In the genomic region with DNA sequence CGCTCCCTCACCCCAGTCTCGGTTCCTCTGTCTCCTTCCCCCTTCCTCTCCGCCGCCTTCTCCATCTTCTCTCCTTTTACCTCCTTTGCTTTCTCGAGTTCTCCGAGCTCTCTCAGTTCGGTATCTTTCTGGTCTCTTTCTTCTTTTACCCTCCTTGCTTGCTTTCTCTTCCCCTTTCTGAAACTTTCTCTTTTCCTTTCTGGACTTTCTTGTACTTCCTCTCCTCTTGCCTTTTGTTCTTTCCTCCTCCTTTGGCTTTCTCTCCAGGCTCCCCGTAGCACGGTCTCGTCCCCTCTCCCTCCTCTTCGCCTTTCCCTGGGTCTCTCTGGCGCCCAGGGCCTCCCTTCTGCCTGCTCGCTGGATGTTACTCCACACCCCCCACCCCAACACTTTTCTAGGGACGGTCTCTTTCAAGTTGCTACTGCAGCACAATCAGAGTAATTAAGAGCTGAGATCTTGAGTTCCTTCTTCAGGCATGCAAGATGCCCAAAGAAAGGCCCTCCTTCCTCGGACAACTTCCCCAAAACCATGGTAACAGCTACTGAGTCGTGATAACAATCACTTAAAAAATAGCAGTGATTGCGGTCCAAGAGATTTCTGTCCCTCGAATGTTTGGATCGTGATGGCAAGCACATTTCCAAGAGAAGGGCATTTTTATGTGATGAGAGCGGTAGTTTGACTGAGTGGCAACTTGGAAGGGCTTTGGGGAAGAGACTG, we compare ENCODE assay signal across 9 cellular contexts. TPM values are rescaled to one million over a fixed set of nuclear protein-coding genes. Genes with fewer than 3 reads are reported as not detected.
DNase-seq lines count a peak whose midpoint lies in the region; ATAC-seq and TF ChIP-seq lines count a peak whose summit lies in the region.
"Had no signal": no experiment of that assay in that cellular context is flagged by ENCODE, and none has a peak within 500 bp of the region (broad histone marks: within the 10 kb centered on the region; RNA-seq: fewer than 3 reads in every experiment).

No MANE protein-coding gene starts in this region.

- intact Hi-C loops in activated T-helper 1 cell treated with anti-CD3 and anti-CD28 coated beads, Interleukin-12 subunit alpha, Interleukin-12 subunit beta, Interleukin-2, Interleukin-4 antibody, amounts not matched to agents 30 ng/mL and 10 ng/mL and 1 ng/mL, durations not matched to agents 14 hours and 24 hours and 36 hours (cut with micrococcal nuclease): no loop called here

- no peaks in the 10 kb centered on the region for H3K36me3 Mint-ChIP-seq in T-helper 1 cell treated with Interleukin-12 subunit alpha and Interleukin-12 subunit beta and Interleukin-4 antibody, amounts not matched to agents 30 μg/mL and 1 μg/mL, for 36 hours (ENCODE audit: low read depth)
- H3K36me3 Mint-ChIP-seq in activated T-helper 1 cell treated with anti-CD3 and anti-CD28 coated beads, Interleukin-12 subunit alpha, Interleukin-12 subunit beta, Interleukin-2, Interleukin-4 antibody, amounts not matched to agents 30 ng/mL and 10 ng/mL and 1 ng/mL, durations not matched to agents 14 hours and 24 hours and 36 hours (ENCODE audit: low read depth): no peaks in the 10 kb centered on the region

- H3K4me3 Mint-ChIP-seq in T-helper 1 cell treated with Interleukin-12 subunit alpha and Interleukin-12 subunit beta and Interleukin-4 antibody, amounts not matched to agents 30 μg/mL and 1 μg/mL, for 36 hours: peak overlapping the region; percentile 77
- H3K4me3 Mint-ChIP-seq in activated T-helper 1 cell treated with anti-CD3 and anti-CD28 coated beads, Interleukin-12 subunit alpha, Interleukin-12 subunit beta, Interleukin-2, Interleukin-4 antibody, amounts not matched to agents 30 ng/mL and 10 ng/mL and 1 ng/mL, durations not matched to agents 14 hours and 24 hours and 36 hours: peak overlapping the region; percentile 41

- H3K27me3 Mint-ChIP-seq in T-helper 1 cell treated with Interleukin-12 subunit alpha and Interleukin-12 subunit beta and Interleukin-4 antibody, amounts not matched to agents 30 μg/mL and 1 μg/mL, for 36 hours (ENCODE audit: low read depth): peaks cover 71% of the 10 kb centered on the region
- peaks cover 51% of the 10 kb centered on the region for H3K27me3 Mint-ChIP-seq in activated T-helper 1 cell treated with anti-CD3 and anti-CD28 coated beads, Interleukin-12 subunit alpha, Interleukin-12 subunit beta, Interleukin-2, Interleukin-4 antibody, amounts not matched to agents 30 ng/mL and 10 ng/mL and 1 ng/mL, durations not matched to agents 14 hours and 24 hours and 36 hours (ENCODE audit: insufficient read depth)

- H3K27me3 ChIP-seq in iPS-20b (ENCODE audit: insufficient read depth, low read length) (peaks cover 74% of the 10 kb centered on the region), suprapubic skin (peaks cover 48% of the 10 kb centered on the region)

- no peak overlapping the region for H3K27ac ChIP-seq in iPS-20b (ENCODE audit: low read length)
- H3K27ac ChIP-seq in suprapubic skin: peak overlapping the region; percentile 83

- in situ Hi-C loops in GM13977 (cut with MboI; ENCODE audit: low pct_unique_long_range_greater_than_20kb, low sequenced_read_pairs, unreplicated experiment): no loop called here

- TF ChIP-seq EP300 in suprapubic skin (IDR thresholded peaks at IDR 0.05): no peak

- H3K4me1 ChIP-seq in iPS-20b (ENCODE audit: insufficient read depth, low read length) (peaks cover 11% of the 10 kb centered on the region; the same call in 1 of the 2 replicates), suprapubic skin (peaks cover 51% of the 10 kb centered on the region)

- DNase-seq in T-helper 1 cell: no peak
- DNase-seq in activated T-helper 1 cell treated with anti-CD3 and anti-CD28 coated beads, Interleukin-12 subunit alpha, Interleukin-12 subunit beta, Interleukin-2, Interleukin-4 antibody, amounts not matched to agents 30 ng/mL and 10 ng/mL and 1 ng/mL, durations not matched to agents 14 hours and 24 hours and 36 hours (ENCODE audit: low spot score): no peak
- DNase-seq in suprapubic skin (ENCODE audit: low spot score in 2 of 2): no peak
- DNase-seq in GM13977 (ENCODE audit: low spot score): no peak
- DNase-seq: CD4-positive, CD25-positive, alpha-beta regulatory T cell had no signal

- H3K4me1 Mint-ChIP-seq in T-helper 1 cell treated with Interleukin-12 subunit alpha and Interleukin-12 subunit beta and Interleukin-4 antibody, amounts not matched to agents 30 μg/mL and 1 μg/mL, for 36 hours (ENCODE audit: low read depth): peaks cover 7% of the 10 kb centered on the region
- H3K4me1 Mint-ChIP-seq in activated T-helper 1 cell treated with anti-CD3 and anti-CD28 coated beads, Interleukin-12 subunit alpha, Interleukin-12 subunit beta, Interleukin-2, Interleukin-4 antibody, amounts not matched to agents 30 ng/mL and 10 ng/mL and 1 ng/mL, durations not matched to agents 14 hours and 24 hours and 36 hours (ENCODE audit: low read depth): peaks cover 7% of the 10 kb centered on the region

- no peak for ATAC-seq in GM21390 (IDR thresholded peaks at IDR 0.05; ENCODE audit: unreplicated experiment)
- ATAC-seq in HG03520 (IDR thresholded peaks at IDR 0.05; ENCODE audit: unreplicated experiment): no peak

- H3K4me3 ChIP-seq in iPS-20b (ENCODE audit: low read length) (peak overlapping the region; percentile 74), suprapubic skin (peak overlapping the region; percentile 71)

- H3K27ac Mint-ChIP-seq in T-helper 1 cell treated with Interleukin-12 subunit alpha and Interleukin-12 subunit beta and Interleukin-4 antibody, amounts not matched to agents 30 μg/mL and 1 μg/mL, for 36 hours: peak overlapping the region; percentile 82
- H3K27ac Mint-ChIP-seq in activated T-helper 1 cell treated with anti-CD3 and anti-CD28 coated beads, Interleukin-12 subunit alpha, Interleukin-12 subunit beta, Interleukin-2, Interleukin-4 antibody, amounts not matched to agents 30 ng/mL and 10 ng/mL and 1 ng/mL, durations not matched to agents 14 hours and 24 hours and 36 hours: peak overlapping the region; percentile 83

- peak overlapping the region; percentile 45; the same call in 1 of the 2 replicates for H3K9ac ChIP-seq in iPS-20b (ENCODE audit: low read depth, low read length)

- H3K36me3 ChIP-seq in iPS-20b (ENCODE audit: insufficient read depth, low read depth, low read length) (no peaks in the 10 kb centered on the region), suprapubic skin (no peaks in the 10 kb centered on the region)

- WGBS in suprapubic skin: 30% methylated on average over 20 of the region's 20 CpGs

- no peak for TF ChIP-seq CTCF in suprapubic skin (IDR thresholded peaks at IDR 0.05)
- no peak for TF ChIP-seq CTCF in GM13977 (IDR thresholded peaks at IDR 0.05; ENCODE audit: extremely low read depth, insufficient read depth, missing control alignments)

- no peak for TF ChIP-seq POLR2A in suprapubic skin (IDR thresholded peaks at IDR 0.05)

- no peaks in the 10 kb centered on the region for H3K9me3 Mint-ChIP-seq in T-helper 1 cell treated with Interleukin-12 subunit alpha and Interleukin-12 subunit beta and Interleukin-4 antibody, amounts not matched to agents 30 μg/mL and 1 μg/mL, for 36 hours
- H3K9me3 Mint-ChIP-seq in activated T-helper 1 cell treated with anti-CD3 and anti-CD28 coated beads, Interleukin-12 subunit alpha, Interleukin-12 subunit beta, Interleukin-2, Interleukin-4 antibody, amounts not matched to agents 30 ng/mL and 10 ng/mL and 1 ng/mL, durations not matched to agents 14 hours and 24 hours and 36 hours: no peaks in the 10 kb centered on the region

- no peaks in the 10 kb centered on the region for H3K9me3 ChIP-seq in iPS-20b (ENCODE audit: insufficient read depth, low read depth, low read length)
- H3K9me3 ChIP-seq in suprapubic skin: no peaks in the 10 kb centered on the region

RNA-seq across cellular contexts. Expression of gene TENM4, which starts 0.5 kb away (rescaled TPM):
- 0.03 TPM in 1 of 2 replicates, not detected in the other for total RNA-seq in activated T-helper 1 cell treated with anti-CD3 and anti-CD28 coated beads, Interleukin-12 subunit alpha, Interleukin-12 subunit beta, Interleukin-2, Interleukin-4 antibody, amounts not matched to agents 30 ng/mL and 10 ng/mL and 1 ng/mL, durations not matched to agents 14 hours and 24 hours and 36 hours
- 10 to 100 TPM; 31.4 to 44.5 (median 38.0) TPM for total RNA-seq in suprapubic skin
- total RNA-seq: CD4-positive, CD25-positive, alpha-beta regulatory T cell had no signal

Comparison
In these comparisons a context has a peak if more than half of its experiments do, and no peak if none do; other contexts are left out.
1. RNA of gene TENM4, which starts 0.5 kb away (total RNA-seq): 31.4 to 44.5 TPM in suprapubic skin; 0.03 TPM in activated T-helper 1 cell treated with anti-CD3 and anti-CD28 coated beads, Interleukin-12 subunit alpha, Interleukin-12 subunit beta, Interleukin-2, Interleukin-4 antibody, amounts not matched to agents 30 ng/mL and 10 ng/mL and 1 ng/mL, durations not matched to agents 14 hours and 24 hours and 36 hours; every median in the first group is over 10 times any median in the second.